ENCODE assay signal across 19 cellular contexts in genomic region chr6:134896881-134897280, GRCh38.
DNase-seq lines count a peak whose midpoint lies in the region; ATAC-seq lines count a peak whose summit lies in the region.
"Had no signal": no experiment of that assay in that cellular context is flagged by ENCODE, and none has a peak within 500 bp of the region (broad histone marks: within the 10 kb centered on the region; RNA-seq: fewer than 3 reads in every experiment).

No MANE protein-coding gene starts in this region.

- DNase-seq in NCI-H2227 (lab: John Stamatoyannopoulos, UW; ENCODE audit: unreplicated experiment) (peak; percentile 16), NCI-H2227 treated with DMSO at 0.1 percent for 48 hours (lab: John Stamatoyannopoulos, UW) (no peak), NCI-H146 (lab: John Stamatoyannopoulos, UW) (peak; percentile 98), NCI-H748 treated with DMSO at 0.1 percent for 48 hours (lab: John Stamatoyannopoulos, UW) (peak; percentile 85), NCI-H2029 (lab: John Stamatoyannopoulos, UW) (no peak)
- DNase-seq: CD4-positive, CD25-positive, alpha-beta regulatory T cell; H9; HFFc6; MM.1S; NCI-H1417 treated with DMSO at 0.1 percent for 48 hours; NCI-H187 treated with DMSO at 0.1 percent for 48 hours; NCI-H2171; NCI-H526 treated with DMSO at 0.1 percent for 48 hours; PC-9; T-cell had no signal

- no peak for ATAC-seq in HG03354 (IDR thresholded peaks at IDR 0.05; ENCODE audit: poor library complexity, severe bottlenecking, unreplicated experiment)
- no peak for ATAC-seq in GM21526 (IDR thresholded peaks at IDR 0.05; ENCODE audit: low FRiP score, unreplicated experiment)
- ATAC-seq: GM23338, Right ventricle myocardium inferior, T-cell had no signal

Comparison
In these comparisons a context has a peak if more than half of its experiments do, and no peak if none do; other contexts are left out.
1. DNase-seq: peak in NCI-H2227 (single experiment), NCI-H146 (single experiment) and NCI-H748 treated with DMSO at 0.1 percent for 48 hours (single experiment); none in NCI-H2227 treated with DMSO at 0.1 percent for 48 hours (single experiment) and NCI-H2029 (single experiment).